Comparison of ENCODE assay signal across 1 cellular context in the genomic region with DNA sequence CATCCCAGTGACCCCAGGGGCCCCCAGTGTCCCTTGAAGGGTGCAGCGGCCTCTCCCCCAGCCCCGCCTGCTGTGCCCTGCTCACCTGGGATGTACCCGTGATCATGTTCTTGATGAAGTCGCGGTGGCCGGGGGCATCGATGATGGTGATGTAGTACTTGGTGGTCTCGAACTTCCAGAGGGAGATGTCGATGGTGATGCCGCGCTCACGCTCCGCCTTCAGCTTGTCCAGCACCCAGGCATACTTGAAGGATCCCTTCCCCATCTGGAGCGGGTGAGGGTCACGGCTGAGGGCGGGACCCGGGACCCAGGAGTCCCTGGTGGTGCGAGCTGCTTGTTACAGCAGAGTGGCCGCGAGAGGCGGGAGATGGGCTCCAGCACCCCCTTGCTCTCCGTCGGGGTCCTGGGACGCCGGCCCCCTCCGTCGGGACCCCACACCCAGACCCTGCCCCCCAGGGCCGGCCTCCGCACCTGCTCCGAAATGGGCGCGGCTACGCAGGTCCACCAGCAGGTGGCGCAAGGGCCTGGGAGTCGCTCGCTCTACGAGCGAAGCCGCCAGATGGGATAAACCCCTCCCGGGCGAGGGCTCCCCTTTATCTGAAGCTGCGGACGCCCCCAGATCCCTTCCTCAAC.
TF ChIP-seq lines count a peak whose summit lies in the region.

No MANE protein-coding gene starts in this region.

TF ChIP-seq in GM23338, 12 proteins besides CTCF, POLR2A, EP300 and RAD21:
- no peak for TF ChIP-seq POLR2AphosphoS5 (IDR thresholded peaks at IDR 0.05; ENCODE audit: low read depth)
- TF ChIP-seq CREB1 (CRISPR knock-in tag; IDR thresholded peaks at IDR 0.05; ENCODE audit: low read depth), result peak; percentile 46
